In genomic region chr2:27752551-27753237, GRCh38 we compare ENCODE assay signal across 11 cellular contexts. TPM values are rescaled to one million over a fixed set of nuclear protein-coding genes. Genes with fewer than 3 reads are reported as not detected.
DNase-seq lines count a peak whose midpoint lies in the region; ATAC-seq and TF ChIP-seq lines count a peak whose summit lies in the region.
"Had no signal": no experiment of that assay in that cellular context is flagged by ENCODE, and none has a peak within 500 bp of the region (broad histone marks: within the 10 kb centered on the region; RNA-seq: fewer than 3 reads in every experiment).

No MANE protein-coding gene starts in this region.

- H3T11ph ChIP-seq in H9 (ENCODE audit: low read length) = peak overlapping the region; percentile 96

- H4K91ac ChIP-seq in H9 (ENCODE audit: insufficient read length, low read depth, low read length) = peak overlapping the region; percentile 50

- no CpG with 5 or more reads among the region's 16 CpGs for WGBS in H9 (ENCODE audit: extremely low coverage, insufficient read length, low lambda C conversion rate)
- WGBS in psoas muscle, 3 donors = 76 to 82% (median 79%) methylated on average over 16 of the region's 16 CpGs

- H3K14ac ChIP-seq in H9 (ENCODE audit: insufficient read depth, low read length) = peak overlapping the region; percentile 95; the same call in 1 of the 2 replicates

- H3K27ac Mint-ChIP-seq in H9 (peak overlapping the region; percentile 88 to 99 (median 98)), nephron progenitor cell (no peak overlapping the region)

- peak overlapping the region; percentile 89 for H3K18ac ChIP-seq in H9 (ENCODE audit: insufficient read length, low read depth, low read length)

- in situ Hi-C loops in brain microvascular endothelial cell (cut with HindIII; ENCODE audit: low pct_ligation_motif_present, low sequenced_read_pairs) = loop anchor here (25.0 kb wide), 1 partner anchor 660 kb away; no protein-coding TSS in a partner anchor

- ATAC-seq in GM21390 (IDR thresholded peaks at IDR 0.05; ENCODE audit: unreplicated experiment) = no peak
- ATAC-seq in psoas muscle = no peak

- TF ChIP-seq CTCF in H9 (conservative IDR thresholded peaks at IDR 0.05) (no peak), epithelial cell of proximal tubule (conservative IDR thresholded peaks at IDR 0.05; ENCODE audit: low read depth, low read length) (no peak), nephron progenitor cell (IDR thresholded peaks at IDR 0.05) (no peak), brain microvascular endothelial cell (IDR thresholded peaks at IDR 0.05; ENCODE audit: low read depth, low read length, missing control alignments) (no peak), psoas muscle (IDR thresholded peaks at IDR 0.05) (no peak)

- no peak overlapping the region for H2BK15ac ChIP-seq in H9 (ENCODE audit: low read depth, low read length)

- peak overlapping the region; percentile 80 to 85 for H3K4me3 Mint-ChIP-seq in H9
- H3K4me3 Mint-ChIP-seq in nephron progenitor cell = peak overlapping the region; percentile 79

- peak overlapping the region; percentile 66 for H2BK12ac ChIP-seq in H9 (ENCODE audit: insufficient read length, low read depth, low read length)

- H4K20me1 ChIP-seq in H9 (ENCODE audit: control insufficient read depth, insufficient read depth, insufficient read length) = no peaks in the 10 kb centered on the region

- peak overlapping the region; percentile 65 for H3K4me2 ChIP-seq in H9 (ENCODE audit: insufficient read depth, insufficient read length, low read length)

- H3K36me3 ChIP-seq in brain microvascular endothelial cell (replicated peaks) (no peaks in the 10 kb centered on the region), psoas muscle (ENCODE audit: insufficient read depth in 1 of 2, low read depth in 1 of 2) (no peaks in the 10 kb centered on the region)

- H3K79me1 ChIP-seq in H9 (ENCODE audit: insufficient read depth, low read depth, low read length, poor library complexity, severe bottlenecking) = no peaks in the 10 kb centered on the region

- intact Hi-C loops in psoas muscle (cut with DNase I) = loop anchor here in 1 of 2 donors (5.0 kb wide), 1 partner anchor 700 kb away; no protein-coding TSS in a partner anchor

- H4K8ac ChIP-seq in H9 (replicated peaks; ENCODE audit: insufficient read length, low read depth, low read length) = no peak overlapping the region

- H3K4ac ChIP-seq in H9 (ENCODE audit: low read depth, low read length) = peak overlapping the region; percentile 84; the same call in 1 of the 2 replicates

- H3K36me3 Mint-ChIP-seq in H9 (ENCODE audit: insufficient read depth in 1 of 3, low read depth in 3 of 3) (peaks cover 4 to 10% (median 7%) of the 10 kb centered on the region in 3 experiments), nephron progenitor cell (ENCODE audit: low read depth) (peaks cover 8% of the 10 kb centered on the region)

- no peaks in the 10 kb centered on the region for H3K9me3 ChIP-seq in H9 (ENCODE audit: control insufficient read depth, low read depth, low read length)
- no peaks in the 10 kb centered on the region for H3K9me3 ChIP-seq in psoas muscle

- no peak overlapping the region for H3K56ac ChIP-seq in H9 (ENCODE audit: insufficient read length, low read depth, low read length)

- H3K4me1 Mint-ChIP-seq in H9 (peaks cover 27 to 31% of the 10 kb centered on the region in 2 experiments), nephron progenitor cell (peaks cover 32% of the 10 kb centered on the region)

- peak overlapping the region; percentile 49 for H2AFZ ChIP-seq in H9 (ENCODE audit: low read length)

- no peak overlapping the region for H3K23ac ChIP-seq in H9 (ENCODE audit: insufficient read length, low read depth, low read length)

- H3K27me3 Mint-ChIP-seq in H9 (ENCODE audit: low read depth) (peaks cover 4% of the 10 kb centered on the region), nephron progenitor cell (ENCODE audit: low read depth, poor library complexity) (peaks cover 8% of the 10 kb centered on the region)

- no peaks in the 10 kb centered on the region for H3K27me3 ChIP-seq in H9 (ENCODE audit: insufficient read depth, low read length)
- H3K27me3 ChIP-seq in brain microvascular endothelial cell (replicated peaks) = no peaks in the 10 kb centered on the region
- no peaks in the 10 kb centered on the region for H3K27me3 ChIP-seq in psoas muscle (ENCODE audit: insufficient read depth in 3 of 3, low read length in 2 of 3)

- H3K9me3 Mint-ChIP-seq in H9 (peaks cover 14 to 16% of the 10 kb centered on the region in 2 experiments), nephron progenitor cell (peaks cover 21% of the 10 kb centered on the region)

- no peaks in the 10 kb centered on the region for H3K79me2 ChIP-seq in H9 (ENCODE audit: insufficient read depth, low read length)

- peak overlapping the region; percentile 59 for H3K27ac ChIP-seq in H9 (ENCODE audit: insufficient read length, low read depth, low read length)
- H3K27ac ChIP-seq in brain microvascular endothelial cell = no peak overlapping the region
- no peak overlapping the region for H3K27ac ChIP-seq in psoas muscle
- H3K27ac ChIP-seq: VCaP had no signal

- peak overlapping the region; percentile 22 for H4K5ac ChIP-seq in H9 (ENCODE audit: insufficient read length, low read depth, low read length)

- H3K9ac ChIP-seq in H9 (ENCODE audit: extremely low read depth, insufficient read length, low read length) = peak overlapping the region; percentile 69

- peak overlapping the region; percentile 66 for H2BK5ac ChIP-seq in H9 (ENCODE audit: insufficient read length, low read length)

- H2BK120ac ChIP-seq in H9 (ENCODE audit: low read depth, low read length, poor library complexity, severe bottlenecking) = peak overlapping the region; percentile 95

- peaks cover 9% of the 10 kb centered on the region for H3K23me2 ChIP-seq in H9 (ENCODE audit: insufficient read length, low read depth, low read length, poor library complexity, severe bottlenecking)

- H2AK5ac ChIP-seq in H9 (ENCODE audit: insufficient read length, low read length) = no peak overlapping the region

- H3K4me3 ChIP-seq in epithelial cell of proximal tubule (ENCODE audit: low read depth, low read length) (peak overlapping the region; percentile 51), brain microvascular endothelial cell (ENCODE audit: low read depth, low read length) (no peak overlapping the region), psoas muscle (no peak overlapping the region)

- H2BK20ac ChIP-seq in H9 (ENCODE audit: low read depth, low read length, poor library complexity, severe bottlenecking) = peak overlapping the region; percentile 95

- peak; percentile 66 for DNase-seq in H9
- peak; percentile 62 for DNase-seq in NCI-H748 treated with DMSO at 0.1 percent for 48 hours (lab: John Stamatoyannopoulos, UW)
- no peak for DNase-seq in epithelial cell of proximal tubule (ENCODE audit: low read depth)
- peak; percentile 24 for DNase-seq in nephron progenitor cell
- DNase-seq in brain microvascular endothelial cell = no peak
- no peak for DNase-seq in stimulated activated CD4-positive, alpha-beta T cell treated with anti-CD3 and anti-CD28 coated beads, Interleukin-4, amount 100 ng/mL, for 1 hour
- DNase-seq in psoas muscle = no peak
- DNase-seq: Kasumi-1; stimulated activated CD4-positive, alpha-beta T cell treated with anti-CD3 and anti-CD28 coated beads, Interleukin-4, amount 100 ng/mL, for 24 hours had no signal

- H3K4me1 ChIP-seq in H9 (ENCODE audit: insufficient read depth, low read length) (no peaks in the 10 kb centered on the region), psoas muscle (peaks cover 3% of the 10 kb centered on the region)

RNA-seq across cellular contexts. Expression of gene MRPL33, which starts 18.8 kb away (rescaled TPM):
- total RNA-seq in H9 (2021) (61.2 and 66.8 TPM in 2 replicates), epithelial cell of proximal tubule (222 and 290 TPM in 2 replicates), psoas muscle (100 to 1,000 TPM; 200 to 269 (median 257) TPM)
- 100 to 1,000 TPM; 400 to 716 (median 536) TPM for polyA plus RNA-seq in psoas muscle

Comparison
In these comparisons a context has a peak if more than half of its experiments do, and no peak if none do; other contexts are left out.
1. DNase-seq: peak in H9 (single experiment), NCI-H748 treated with DMSO at 0.1 percent for 48 hours (single experiment) and nephron progenitor cell (single experiment); none in epithelial cell of proximal tubule (single experiment), brain microvascular endothelial cell (single experiment), stimulated activated CD4-positive, alpha-beta T cell treated with anti-CD3 and anti-CD28 coated beads, Interleukin-4, amount 100 ng/mL, for 1 hour (single experiment) and psoas muscle (0 of 2).